8 cellular contexts compared by ENCODE assay signal in genomic region chr9:27353405-27354229, GRCh38. TPM values are rescaled to one million over a fixed set of nuclear protein-coding genes. Genes with fewer than 3 reads are reported as not detected.
A peak's percentile ranks its signal among the peaks of the same experiment; 100 is the strongest.
DNase-seq lines count a peak whose midpoint lies in the region; ATAC-seq lines count a peak whose summit lies in the region.

No MANE protein-coding gene starts in this region.

- ATAC-seq in GM18499 (IDR thresholded peaks at IDR 0.05; ENCODE audit: insufficient read depth, unreplicated experiment) (peak; percentile 76), GM21576 (IDR thresholded peaks at IDR 0.05; ENCODE audit: unreplicated experiment) (peak; percentile 73)

- peaks cover 4% of the 10 kb centered on the region for H3K36me3 Mint-ChIP-seq in IgD-negative memory B cell

- peak overlapping the region in 2 of 4 donors; percentile 6 to 57 for H3K4me3 Mint-ChIP-seq in IgD-negative memory B cell

- H3K27ac Mint-ChIP-seq in IgD-negative memory B cell: peak overlapping the region; percentile 16 to 80 (median 46)

- H3K27me3 Mint-ChIP-seq in IgD-negative memory B cell: no peaks in the 10 kb centered on the region

- no peaks in the 10 kb centered on the region for H3K9me3 Mint-ChIP-seq in IgD-negative memory B cell

- H3K4me1 Mint-ChIP-seq in IgD-negative memory B cell: peaks cover 24 to 35% (median 33%) of the 10 kb centered on the region in 3 donors

- DNase-seq in hippocampal formation (lab: John Stamatoyannopoulos, UW) (peak; percentile 92 to 94), 8988T (no peak), DMS153 (lab: John Stamatoyannopoulos, UW) (no peak), NCI-H128 (lab: John Stamatoyannopoulos, UW; ENCODE audit: unreplicated experiment) (no peak)
- DNase-seq in stimulated activated CD4-positive, alpha-beta T cell treated with anti-CD3 and anti-CD28 coated beads, Interleukin-4, amount 100 ng/mL, for 4 hours: no peak

RNA-seq across cellular contexts. Expression of gene EQTN, which starts 56.7 kb away (rescaled TPM):
- 0.35 TPM for polyA plus RNA-seq in IgD-negative memory B cell

Comparison
In these comparisons a context has a peak if more than half of its experiments do, and no peak if none do; other contexts are left out.
1. DNase-seq: peak in hippocampal formation (2 of 2); none in 8988T (single experiment), stimulated activated CD4-positive, alpha-beta T cell treated with anti-CD3 and anti-CD28 coated beads, Interleukin-4, amount 100 ng/mL, for 4 hours (0 of 2), DMS153 (single experiment) and NCI-H128 (single experiment).